1 cellular context compared by ENCODE assay signal in genomic region chr1:17045623-17046022, GRCh38.
TF ChIP-seq lines count a peak whose summit lies in the region.

No MANE protein-coding gene starts in this region.

TF ChIP-seq in WTC11, 78 proteins besides CTCF, POLR2A, EP300 and RAD21 (continued from another document):
- no peak for TF ChIP-seq FOXP4 (CRISPR knock-in tag; IDR thresholded peaks at IDR 0.05)
